1 cellular context compared by ENCODE assay signal in genomic region chr1:231512147-231512698, GRCh38.
TF ChIP-seq lines count a peak whose summit lies in the region.

No MANE protein-coding gene starts in this region.

TF ChIP-seq in HepG2, 621 proteins besides CTCF, POLR2A, EP300 and RAD21 (continued from another document and continues in another):
- TF ChIP-seq ZNF687 (CRISPR knock-in tag; IDR thresholded peaks at IDR 0.05) (no peak), FOSL2 (CRISPR knock-in tag; IDR thresholded peaks at IDR 0.05) (peak; percentile 36; the same call in 1 of the 2 replicates), RERE (CRISPR knock-in tag; IDR thresholded peaks at IDR 0.05; ENCODE audit: low read depth) (no peak), ZNF570 (CRISPR knock-in tag; IDR thresholded peaks at IDR 0.05; ENCODE audit: borderline replicate concordance) (no peak), REPIN1 (CRISPR knock-in tag; IDR thresholded peaks at IDR 0.05; ENCODE audit: borderline replicate concordance, low read depth) (no peak), ZSCAN25 (CRISPR knock-in tag; IDR thresholded peaks at IDR 0.05) (no peak), ZNF557 (CRISPR knock-in tag; IDR thresholded peaks at IDR 0.05) (no peak), KAT8 (CRISPR knock-in tag; IDR thresholded peaks at IDR 0.05) (0 out of 2 replicates have a peak, but pooled peaks have one; percentile 34), RARA (CRISPR knock-in tag; IDR thresholded peaks at IDR 0.05) (peak; percentile 41), SNAPC4 (CRISPR knock-in tag; IDR thresholded peaks at IDR 0.05) (no peak), SP4 (CRISPR knock-in tag; IDR thresholded peaks at IDR 0.05) (no peak), ZNF614 (CRISPR knock-in tag; IDR thresholded peaks at IDR 0.05; ENCODE audit: borderline replicate concordance) (0 out of 2 replicates have a peak, but pooled peaks have one; percentile 45), USF2 (IDR thresholded peaks at IDR 0.05; ENCODE audit: low read depth, low read length) (peak; percentile 56), USF2 (CRISPR knock-in tag; IDR thresholded peaks at IDR 0.05; ENCODE audit: borderline replicate concordance) (no peak), CBX2 (IDR thresholded peaks at IDR 0.05; ENCODE audit: low read depth, low read length) (no peak), CBX2 (CRISPR knock-in tag; IDR thresholded peaks at IDR 0.05; ENCODE audit: low read depth) (no peak), SAP130 (CRISPR knock-in tag; IDR thresholded peaks at IDR 0.05; ENCODE audit: low read depth) (peak; percentile 50; the same call in 1 of the 2 replicates), ZNF550 (CRISPR knock-in tag; IDR thresholded peaks at IDR 0.05; ENCODE audit: borderline replicate concordance) (no peak), FOXP4 (CRISPR knock-in tag; IDR thresholded peaks at IDR 0.05) (0 out of 2 replicates have a peak, but pooled peaks have one; percentile 15), RBFOX2 (IDR thresholded peaks at IDR 0.05; ENCODE audit: low read depth, low read length) (no peak), TEAD3 (CRISPR knock-in tag; optimal IDR thresholded peaks at IDR 0.05; ENCODE audit: borderline replicate concordance) (peak; percentile 84), THAP11 (CRISPR knock-in tag; IDR thresholded peaks at IDR 0.05) (no peak), FOXA1 (IDR thresholded peaks at IDR 0.05) (no peak), FOXA1 (CRISPR knock-in tag; IDR thresholded peaks at IDR 0.05) (peak; percentile 48), STAT6 (CRISPR knock-in tag; IDR thresholded peaks at IDR 0.05; ENCODE audit: borderline replicate concordance) (no peak), ARID3A (IDR thresholded peaks at IDR 0.05; ENCODE audit: low read depth, low read length) (0 out of 2 replicates have a peak, but pooled peaks have one; percentile 12)
